In the genomic region with DNA sequence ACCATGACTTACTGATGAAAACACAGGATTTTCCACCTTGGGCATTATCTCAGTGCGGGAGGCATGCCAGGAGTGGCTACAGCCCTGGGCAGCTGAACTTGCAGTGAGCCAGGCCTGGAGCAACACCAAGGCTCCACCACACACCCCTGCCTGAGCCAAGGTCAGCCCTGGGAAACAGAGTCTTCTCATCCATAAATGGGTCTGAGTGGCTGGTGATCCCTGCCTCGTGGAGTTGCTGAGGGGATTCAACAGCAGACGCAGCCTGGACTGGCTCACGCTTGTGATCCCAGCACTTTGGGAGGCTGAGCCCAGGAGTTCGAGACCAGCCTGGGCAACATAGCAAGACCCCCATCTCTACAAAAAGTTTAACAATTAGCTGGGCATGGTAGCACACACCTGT, we compare ENCODE assay signal across 2 cellular contexts.
TF ChIP-seq lines count a peak whose summit lies in the region.

No MANE protein-coding gene starts in this region.

TF ChIP-seq in IMR-90, 13 proteins besides CTCF, POLR2A, EP300 and RAD21:
- no peak for TF ChIP-seq RCOR1 (IDR thresholded peaks at IDR 0.05; ENCODE audit: insufficient replicate concordance, low read length)
- no peak for TF ChIP-seq RFX5 (IDR thresholded peaks at IDR 0.05; ENCODE audit: low read depth, low read length)
- TF ChIP-seq MXI1 (IDR thresholded peaks at IDR 0.05; ENCODE audit: borderline replicate concordance, low read depth, low read length) = no peak
- no peak for TF ChIP-seq FOS (IDR thresholded peaks at IDR 0.05; ENCODE audit: low read depth, low read length)
- TF ChIP-seq BHLHE40 (IDR thresholded peaks at IDR 0.05; ENCODE audit: low read depth, low read length) = no peak
- TF ChIP-seq MAZ (IDR thresholded peaks at IDR 0.05; ENCODE audit: borderline replicate concordance, low read depth, low read length) = no peak
- TF ChIP-seq NFE2L2 (IDR thresholded peaks at IDR 0.05; ENCODE audit: low read depth, low read length) = no peak
- TF ChIP-seq SMC3 (IDR thresholded peaks at IDR 0.05; ENCODE audit: low read depth, low read length) = no peak
- TF ChIP-seq, protein P1, sequence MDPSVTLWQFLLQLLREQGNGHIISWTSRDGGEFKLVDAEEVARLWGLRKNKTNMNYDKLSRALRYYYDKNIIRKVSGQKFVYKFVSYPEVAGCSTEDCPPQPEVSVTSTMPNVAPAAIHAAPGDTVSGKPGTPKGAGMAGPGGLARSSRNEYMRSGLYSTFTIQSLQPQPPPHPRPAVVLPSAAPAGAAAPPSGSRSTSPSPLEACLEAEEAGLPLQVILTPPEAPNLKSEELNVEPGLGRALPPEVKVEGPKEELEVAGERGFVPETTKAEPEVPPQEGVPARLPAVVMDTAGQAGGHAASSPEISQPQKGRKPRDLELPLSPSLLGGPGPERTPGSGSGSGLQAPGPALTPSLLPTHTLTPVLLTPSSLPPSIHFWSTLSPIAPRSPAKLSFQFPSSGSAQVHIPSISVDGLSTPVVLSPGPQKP (IDR thresholded peaks at IDR 0.05; ENCODE audit: borderline replicate concordance, low read depth, low read length) = no peak
- no peak for TF ChIP-seq MAFK (IDR thresholded peaks at IDR 0.05; ENCODE audit: low read depth, low read length)
- TF ChIP-seq CEBPB (IDR thresholded peaks at IDR 0.05; ENCODE audit: low read depth, low read length) = no peak
- TF ChIP-seq CHD1 (IDR thresholded peaks at IDR 0.05; ENCODE audit: low read depth, low read length) = no peak
- TF ChIP-seq, protein P2, sequence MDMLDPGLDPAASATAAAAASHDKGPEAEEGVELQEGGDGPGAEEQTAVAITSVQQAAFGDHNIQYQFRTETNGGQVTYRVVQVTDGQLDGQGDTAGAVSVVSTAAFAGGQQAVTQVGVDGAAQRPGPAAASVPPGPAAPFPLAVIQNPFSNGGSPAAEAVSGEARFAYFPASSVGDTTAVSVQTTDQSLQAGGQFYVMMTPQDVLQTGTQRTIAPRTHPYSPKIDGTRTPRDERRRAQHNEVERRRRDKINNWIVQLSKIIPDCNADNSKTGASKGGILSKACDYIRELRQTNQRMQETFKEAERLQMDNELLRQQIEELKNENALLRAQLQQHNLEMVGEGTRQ (IDR thresholded peaks at IDR 0.05; ENCODE audit: low read depth, low read length) = no peak

TF ChIP-seq in HepG2, 621 proteins besides CTCF, POLR2A, EP300 and RAD21:
- TF ChIP-seq ZSCAN25 (CRISPR knock-in tag; IDR thresholded peaks at IDR 0.05) (0 out of 2 replicates have a peak, but pooled peaks have one; percentile 54), DNMT1 (CRISPR knock-in tag; IDR thresholded peaks at IDR 0.05) (no peak), ZNF629 (CRISPR knock-in tag; conservative IDR thresholded peaks at IDR 0.05) (peak; percentile 56; the same call in 1 of the 2 replicates), ZNF121 (CRISPR knock-in tag; IDR thresholded peaks at IDR 0.05) (peak; percentile 86)
- TF ChIP-seq, protein P3, sequence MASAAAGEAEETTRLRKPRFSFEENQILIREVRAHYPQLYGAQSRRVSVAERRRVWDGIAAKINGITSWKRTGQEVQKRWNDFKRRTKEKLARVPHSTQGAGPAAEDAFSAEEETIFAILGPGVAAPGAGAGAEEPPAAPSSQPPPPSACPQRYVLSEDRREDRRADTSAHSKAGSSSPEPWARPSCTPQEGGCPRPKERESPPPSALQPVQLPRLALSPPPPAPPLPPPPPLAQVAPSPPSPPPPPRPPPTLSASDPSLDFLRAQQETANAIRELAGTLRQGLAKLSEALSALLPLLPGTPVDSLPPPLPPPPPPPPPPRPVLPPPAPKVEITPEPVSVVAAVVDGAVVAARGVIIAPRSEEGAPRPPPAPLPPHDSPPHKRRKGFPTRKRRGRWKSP (CRISPR knock-in tag; IDR thresholded peaks at IDR 0.05) = 0 out of 2 replicates have a peak, but pooled peaks have one; percentile 4
- TF ChIP-seq, protein P4, sequence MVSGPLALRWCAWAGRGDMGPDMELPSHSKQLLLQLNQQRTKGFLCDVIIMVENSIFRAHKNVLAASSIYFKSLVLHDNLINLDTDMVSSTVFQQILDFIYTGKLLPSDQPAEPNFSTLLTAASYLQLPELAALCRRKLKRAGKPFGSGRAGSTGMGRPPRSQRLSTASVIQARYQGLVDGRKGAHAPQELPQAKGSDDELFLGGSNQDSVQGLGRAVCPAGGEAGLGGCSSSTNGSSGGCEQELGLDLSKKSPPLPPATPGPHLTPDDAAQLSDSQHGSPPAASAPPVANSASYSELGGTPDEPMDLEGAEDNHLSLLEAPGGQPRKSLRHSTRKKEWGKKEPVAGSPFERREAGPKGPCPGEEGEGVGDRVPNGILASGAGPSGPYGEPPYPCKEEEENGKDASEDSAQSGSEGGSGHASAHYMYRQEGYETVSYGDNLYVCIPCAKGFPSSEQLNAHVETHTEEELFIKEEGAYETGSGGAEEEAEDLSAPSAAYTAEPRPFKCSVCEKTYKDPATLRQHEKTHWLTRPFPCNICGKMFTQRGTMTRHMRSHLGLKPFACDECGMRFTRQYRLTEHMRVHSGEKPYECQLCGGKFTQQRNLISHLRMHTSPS (CRISPR knock-in tag; IDR thresholded peaks at IDR 0.05; ENCODE audit: low read depth) = no peak; the same call in 1 of the 2 replicates
